In the genomic region with DNA sequence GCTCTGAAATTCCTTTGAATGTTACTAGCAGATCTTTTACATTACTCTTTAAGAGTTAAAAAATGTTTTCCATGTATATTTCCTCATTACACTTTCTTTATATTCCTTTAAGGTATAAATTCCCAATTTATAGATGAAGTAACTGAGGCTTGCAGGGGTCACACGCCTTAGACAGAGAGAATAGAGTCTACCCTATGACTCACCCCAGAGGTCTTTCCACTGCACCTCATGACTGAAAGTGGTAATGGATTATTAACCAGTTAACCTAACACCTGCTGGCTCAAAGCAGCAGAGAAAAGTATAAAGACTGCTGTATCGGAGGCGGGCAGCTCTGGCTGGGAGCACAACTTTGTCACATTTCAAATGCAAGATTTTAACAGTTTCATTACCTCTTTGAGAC, we compare ENCODE assay signal across 13 cellular contexts. TPM values are rescaled to one million over a fixed set of nuclear protein-coding genes. Genes with fewer than 3 reads are reported as not detected.
A peak's percentile ranks its signal among the peaks of the same experiment; 100 is the strongest.
DNase-seq lines count a peak whose midpoint lies in the region; ATAC-seq and TF ChIP-seq lines count a peak whose summit lies in the region.
"Had no signal": no experiment of that assay in that cellular context is flagged by ENCODE, and none has a peak within 500 bp of the region (broad histone marks: within the 10 kb centered on the region; RNA-seq: fewer than 3 reads in every experiment).

No MANE protein-coding gene starts in this region.

- no peaks in the 10 kb centered on the region for H3K36me3 ChIP-seq in mucosa of descending colon (ENCODE audit: low read depth)

- no peak overlapping the region for H3K4me3 ChIP-seq in mucosa of descending colon

- TF ChIP-seq CTCF in mucosa of descending colon (IDR thresholded peaks at IDR 0.05): no peak
- no peak for TF ChIP-seq CTCF in natural killer cell (IDR thresholded peaks at IDR 0.05)

- no peaks in the 10 kb centered on the region for H3K9me3 Mint-ChIP-seq in natural killer cell
- H3K9me3 Mint-ChIP-seq: activated naive CD4-positive, alpha-beta T cell treated with anti-CD3 and anti-CD28 coated beads, Interleukin-2, amount 10 ng/mL, durations not matched to agents 7 days and 5 days had no signal

- peak; percentile 78 for ATAC-seq in GM18867 (IDR thresholded peaks at IDR 0.05; ENCODE audit: unreplicated experiment)
- peak; percentile 83 for ATAC-seq in GM21529 (IDR thresholded peaks at IDR 0.05; ENCODE audit: unreplicated experiment)
- peak; percentile 88 for ATAC-seq in HG03196 (IDR thresholded peaks at IDR 0.05; ENCODE audit: unreplicated experiment)
- ATAC-seq in mucosa of descending colon: peak; percentile 15
- no peak for ATAC-seq in natural killer cell

- intact Hi-C loops in mucosa of descending colon (cut with DNase I, micrococcal nuclease) (no loop called here), natural killer cell (cut with micrococcal nuclease) (loop anchor here (10.0 kb wide), 1 partner anchor 260 kb away; a partner anchor contains a TSS)

- DNase-seq in mucosa of descending colon: no peak
- DNase-seq in natural killer cell: no peak
- no peak for DNase-seq in pons (ENCODE audit: low spot score)
- no peak for DNase-seq in DMS53 (lab: John Stamatoyannopoulos, UW)
- no peak for DNase-seq in DMS114 treated with DMSO at 0.1 percent for 48 hours (lab: John Stamatoyannopoulos, UW; ENCODE audit: unreplicated experiment)
- DNase-seq: activated naive CD4-positive, alpha-beta T cell treated with anti-CD3 and anti-CD28 coated beads, Interleukin-2, amount 10 ng/mL, durations not matched to agents 7 days and 5 days; DND-41; stimulated activated CD4-positive, alpha-beta T cell treated with anti-CD3 and anti-CD28 coated beads, Interleukin-4, amount 100 ng/mL, for 4 hours; T-helper 2 cell had no signal

- H3K27me3 Mint-ChIP-seq in natural killer cell (ENCODE audit: low read depth in 2 of 2): peaks cover 0 to 2% of the 10 kb centered on the region in 2 donors
- H3K27me3 Mint-ChIP-seq: activated naive CD4-positive, alpha-beta T cell treated with anti-CD3 and anti-CD28 coated beads, Interleukin-2, amount 10 ng/mL, durations not matched to agents 7 days and 5 days had no signal

- H3K27ac Mint-ChIP-seq in natural killer cell: no peak overlapping the region
- H3K27ac Mint-ChIP-seq: activated naive CD4-positive, alpha-beta T cell treated with anti-CD3 and anti-CD28 coated beads, Interleukin-2, amount 10 ng/mL, durations not matched to agents 7 days and 5 days had no signal

- H3K4me3 Mint-ChIP-seq in natural killer cell: no peak overlapping the region
- H3K4me3 Mint-ChIP-seq: activated naive CD4-positive, alpha-beta T cell treated with anti-CD3 and anti-CD28 coated beads, Interleukin-2, amount 10 ng/mL, durations not matched to agents 7 days and 5 days had no signal

- H3K4me1 Mint-ChIP-seq in natural killer cell: peaks cover 6 to 13% of the 10 kb centered on the region in 2 donors

- no peaks in the 10 kb centered on the region for H3K36me3 Mint-ChIP-seq in natural killer cell

- no peaks in the 10 kb centered on the region for H3K4me1 ChIP-seq in mucosa of descending colon (ENCODE audit: low read depth)

- H3K9me3 ChIP-seq in mucosa of descending colon: no peaks in the 10 kb centered on the region

RNA-seq across cellular contexts. Expression of a gene that starts 37.7 kb away (rescaled TPM):
- total RNA-seq in mucosa of descending colon (not detected), natural killer cell (not detected)
- total RNA-seq: omental fat pad had no signal

Comparison
In these comparisons a context has a peak if more than half of its experiments do, and no peak if none do; other contexts are left out.
1. ATAC-seq: peak in GM18867 (single experiment), GM21529 (single experiment), HG03196 (single experiment) and mucosa of descending colon (single experiment); none in natural killer cell (0 of 3).